In the genomic region with DNA sequence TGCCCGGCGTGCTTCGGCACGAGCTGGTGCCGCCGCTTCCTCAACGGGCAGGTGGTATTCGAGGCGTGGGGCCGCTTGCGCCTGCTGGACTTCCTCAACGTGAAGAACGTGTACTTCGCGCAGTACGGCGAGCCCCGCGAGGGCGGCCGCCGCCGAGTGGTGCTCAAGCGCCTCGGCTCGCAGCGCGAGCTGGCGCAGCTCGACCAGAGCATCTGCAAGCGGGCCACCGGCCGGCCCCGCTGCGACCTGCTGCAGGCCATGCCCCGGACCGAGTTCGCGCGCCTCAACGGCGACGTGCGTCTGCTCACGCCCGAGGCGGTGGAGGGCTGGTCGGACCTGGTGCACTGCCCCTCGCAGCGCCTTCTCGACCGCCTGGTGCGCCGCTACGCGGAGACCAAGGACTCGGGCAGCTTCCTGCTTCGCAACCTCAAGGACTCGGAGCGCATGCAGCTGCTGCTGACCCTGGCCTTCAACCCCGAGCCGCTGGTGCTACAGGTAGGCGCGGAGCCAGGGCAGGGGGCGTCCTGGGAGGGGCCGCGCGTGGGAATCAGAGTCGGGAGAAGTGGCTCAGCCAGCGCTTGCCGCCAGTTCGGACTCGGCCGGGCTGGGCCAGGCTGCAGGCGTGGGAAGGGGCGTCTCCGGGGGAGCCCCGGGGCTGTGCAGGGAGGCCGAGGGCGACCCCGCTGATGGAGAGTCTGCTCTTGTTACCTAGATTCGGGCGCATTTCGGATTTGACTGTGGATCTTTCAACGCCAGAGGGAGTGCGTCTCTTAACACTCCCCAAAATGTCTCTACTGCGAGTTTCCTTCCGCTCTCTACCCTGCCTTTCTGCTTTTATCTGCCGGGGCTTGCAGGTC, we compare ENCODE assay signal across 8 cellular contexts. TPM values are rescaled to one million over a fixed set of nuclear protein-coding genes. Genes with fewer than 3 reads are reported as not detected.
A peak's percentile ranks its signal among the peaks of the same experiment; 100 is the strongest.
DNase-seq lines count a peak whose midpoint lies in the region; ATAC-seq and TF ChIP-seq lines count a peak whose summit lies in the region.

No MANE protein-coding gene starts in this region.

- peaks cover 37% of the 10 kb centered on the region for H3F3A ChIP-seq in MM.1S (ENCODE audit: insufficient read depth, low read length)

- H3K4me2 ChIP-seq in MM.1S (ENCODE audit: low read depth, low read length) = peak overlapping the region; percentile 77

- 0% methylated on average over 16 of the region's 89 CpGs for WGBS in suprapubic skin

- ATAC-seq in activated naive CD4-positive, alpha-beta T cell treated with anti-CD3 and anti-CD28 coated beads, Interleukin-2, amount 50 U/mL, for 72 hours = peak; percentile 19 to 23

- in situ Hi-C loops in SK-MEL-5 (cut with HindIII; ENCODE audit: low pct_unique_long_range_greater_than_20kb, low sequenced_read_pairs) = no loop called here

- POLR2A ChIA-PET in HEK293 (lab: Yijun Ruan, JAX) = interaction anchor here (0.9 to 1.8 kb wide), 5 partner anchors 7 to 371 kb away, joined by 3 to 8 read pairs (median 3); no protein-coding TSS in a partner anchor

- H3K27ac Mint-ChIP-seq in activated naive CD4-positive, alpha-beta T cell treated with anti-CD3 and anti-CD28 coated beads, Interleukin-2, amount 50 U/mL, for 72 hours = peak overlapping the region; percentile 92 to 95

- peak overlapping the region; percentile 94 for H2AFZ ChIP-seq in MM.1S (ENCODE audit: low read length)

- TF ChIP-seq CTCF in GM06990 (IDR thresholded peaks at IDR 0.05; ENCODE audit: insufficient read depth, low read length, poor library complexity, severe bottlenecking) = peak; percentile 53
- TF ChIP-seq CTCF in HEK293 (tag by site-specific recombination; IDR thresholded peaks at IDR 0.05) = 0 out of 2 replicates have a peak, but pooled peaks have one; percentile 37
- TF ChIP-seq CTCF in MM.1S (IDR thresholded peaks at IDR 0.05; ENCODE audit: low read length) = peak; percentile 49
- peak in 1 of 2 donors; percentile 48 for TF ChIP-seq CTCF in suprapubic skin (IDR thresholded peaks at IDR 0.05)

- H3K27ac ChIP-seq in HEK293 (ENCODE audit: extremely low read depth, low read depth, low read length) = peak overlapping the region; percentile 95
- H3K27ac ChIP-seq in MM.1S (ENCODE audit: low read length) = peak overlapping the region; percentile 94
- peak overlapping the region; percentile 95 for H3K27ac ChIP-seq in suprapubic skin

- peaks cover 53% of the 10 kb centered on the region for H3K79me2 ChIP-seq in MM.1S (ENCODE audit: low read length)

- H3K9me2 ChIP-seq in MM.1S (replicated peaks; ENCODE audit: insufficient read depth, low read length) = no peaks in the 10 kb centered on the region

- H3K9me3 ChIP-seq in HEK293 (ENCODE audit: control insufficient read depth, insufficient read depth, low read depth, low read length) = no peaks in the 10 kb centered on the region
- no peaks in the 10 kb centered on the region for H3K9me3 ChIP-seq in MM.1S (replicated peaks; ENCODE audit: insufficient read depth, low read length)
- H3K9me3 ChIP-seq in suprapubic skin = no peaks in the 10 kb centered on the region

- H4K20me1 ChIP-seq in MM.1S (ENCODE audit: insufficient read depth, low read length) = peaks cover 9% of the 10 kb centered on the region

- CTCF ChIA-PET in HEK293 (lab: Yijun Ruan, JAX) = interaction anchor here (0.7 to 0.9 kb wide), 3 partner anchors 15 to 264 kb away, joined by 3 to 5 read pairs (median 3); no protein-coding TSS in a partner anchor

- peak; percentile 92 for DNase-seq in GM06990 (ENCODE audit: extremely low read depth, insufficient read length)
- DNase-seq in MM.1S = peak; percentile 85
- peak; percentile 79 for DNase-seq in SK-MEL-5 (ENCODE audit: low read depth, low spot score)
- peak; percentile 63 to 76 for DNase-seq in activated naive CD4-positive, alpha-beta T cell treated with anti-CD3 and anti-CD28 coated beads, Interleukin-2, amount 50 U/mL, for 72 hours (ENCODE audit: low spot score in 2 of 2)
- peak; percentile 85 for DNase-seq in globus pallidus (ENCODE audit: low spot score)
- peak; percentile 5 to 85 (median 72) for DNase-seq in nucleus accumbens (lab: John Stamatoyannopoulos, UW)
- peak; percentile 81 to 93 for DNase-seq in suprapubic skin (ENCODE audit: low spot score in 2 of 2)

- H3K4me1 ChIP-seq in HEK293 (ENCODE audit: control insufficient read depth, insufficient read depth, low read length) (peaks cover 4% of the 10 kb centered on the region), MM.1S (ENCODE audit: low read length) (peaks cover 13% of the 10 kb centered on the region), suprapubic skin (peaks cover 36% of the 10 kb centered on the region)

- H3K4me3 ChIP-seq in GM06990 (replicated peaks; ENCODE audit: low read depth, low read length) (peak overlapping the region; percentile 98), HEK293 (ENCODE audit: low read depth, low read length) (peak overlapping the region; percentile 97), MM.1S (ENCODE audit: low read length) (peak overlapping the region; percentile 97), suprapubic skin (peak overlapping the region; percentile 84)

- H3K36me3 Mint-ChIP-seq in activated naive CD4-positive, alpha-beta T cell treated with anti-CD3 and anti-CD28 coated beads, Interleukin-2, amount 50 U/mL, for 72 hours = peaks cover 0 to 8% of the 10 kb centered on the region in 2 donors

- H3K27me3 ChIP-seq in GM06990 (replicated peaks; ENCODE audit: control insufficient read depth, insufficient read depth, low read length) = no peaks in the 10 kb centered on the region
- no peaks in the 10 kb centered on the region for H3K27me3 ChIP-seq in MM.1S (replicated peaks; ENCODE audit: insufficient read depth, low read length)
- no peaks in the 10 kb centered on the region for H3K27me3 ChIP-seq in suprapubic skin

- H3K36me3 ChIP-seq in GM06990 (ENCODE audit: control insufficient read depth, insufficient read depth, low read length) (no peaks in the 10 kb centered on the region), HEK293 (ENCODE audit: control insufficient read depth in 2 of 2, insufficient read depth in 1 of 2, low read length in 2 of 2) (no peaks in the 10 kb centered on the region), MM.1S (replicated peaks; ENCODE audit: insufficient read depth, low read length) (no peaks in the 10 kb centered on the region), suprapubic skin (no peaks in the 10 kb centered on the region)

- no peaks in the 10 kb centered on the region for H3K9me3 Mint-ChIP-seq in activated naive CD4-positive, alpha-beta T cell treated with anti-CD3 and anti-CD28 coated beads, Interleukin-2, amount 50 U/mL, for 72 hours

- peak overlapping the region; percentile 78 for H3K9ac ChIP-seq in MM.1S (ENCODE audit: low read length)

- no peak for TF ChIP-seq EP300 in suprapubic skin (IDR thresholded peaks at IDR 0.05)

- no peak for TF ChIP-seq POLR2A in suprapubic skin (IDR thresholded peaks at IDR 0.05)

TF ChIP-seq in HEK293, 187 proteins besides CTCF, POLR2A, EP300 and RAD21 (continues in another document):
- TF ChIP-seq, protein P1, sequence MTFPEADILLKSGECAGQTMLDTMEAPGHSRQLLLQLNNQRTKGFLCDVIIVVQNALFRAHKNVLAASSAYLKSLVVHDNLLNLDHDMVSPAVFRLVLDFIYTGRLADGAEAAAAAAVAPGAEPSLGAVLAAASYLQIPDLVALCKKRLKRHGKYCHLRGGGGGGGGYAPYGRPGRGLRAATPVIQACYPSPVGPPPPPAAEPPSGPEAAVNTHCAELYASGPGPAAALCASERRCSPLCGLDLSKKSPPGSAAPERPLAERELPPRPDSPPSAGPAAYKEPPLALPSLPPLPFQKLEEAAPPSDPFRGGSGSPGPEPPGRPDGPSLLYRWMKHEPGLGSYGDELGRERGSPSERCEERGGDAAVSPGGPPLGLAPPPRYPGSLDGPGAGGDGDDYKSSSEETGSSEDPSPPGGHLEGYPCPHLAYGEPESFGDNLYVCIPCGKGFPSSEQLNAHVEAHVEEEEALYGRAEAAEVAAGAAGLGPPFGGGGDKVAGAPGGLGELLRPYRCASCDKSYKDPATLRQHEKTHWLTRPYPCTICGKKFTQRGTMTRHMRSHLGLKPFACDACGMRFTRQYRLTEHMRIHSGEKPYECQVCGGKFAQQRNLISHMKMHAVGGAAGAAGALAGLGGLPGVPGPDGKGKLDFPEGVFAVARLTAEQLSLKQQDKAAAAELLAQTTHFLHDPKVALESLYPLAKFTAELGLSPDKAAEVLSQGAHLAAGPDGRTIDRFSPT (tag by site-specific recombination; IDR thresholded peaks at IDR 0.05) = 0 out of 2 replicates have a peak, but pooled peaks have one; percentile 4
- TF ChIP-seq OSR2 (tag by site-specific recombination; IDR thresholded peaks at IDR 0.05) (no peak), ZNF843 (tag by site-specific recombination; IDR thresholded peaks at IDR 0.05) (no peak), ZNF654 (tag by site-specific recombination; IDR thresholded peaks at IDR 0.05; ENCODE audit: low read depth) (peak; percentile 28; the same call in 1 of the 2 replicates), ZNF391 (tag by site-specific recombination; IDR thresholded peaks at IDR 0.05; ENCODE audit: borderline replicate concordance, low read depth) (no peak)
- TF ChIP-seq, protein P2, sequence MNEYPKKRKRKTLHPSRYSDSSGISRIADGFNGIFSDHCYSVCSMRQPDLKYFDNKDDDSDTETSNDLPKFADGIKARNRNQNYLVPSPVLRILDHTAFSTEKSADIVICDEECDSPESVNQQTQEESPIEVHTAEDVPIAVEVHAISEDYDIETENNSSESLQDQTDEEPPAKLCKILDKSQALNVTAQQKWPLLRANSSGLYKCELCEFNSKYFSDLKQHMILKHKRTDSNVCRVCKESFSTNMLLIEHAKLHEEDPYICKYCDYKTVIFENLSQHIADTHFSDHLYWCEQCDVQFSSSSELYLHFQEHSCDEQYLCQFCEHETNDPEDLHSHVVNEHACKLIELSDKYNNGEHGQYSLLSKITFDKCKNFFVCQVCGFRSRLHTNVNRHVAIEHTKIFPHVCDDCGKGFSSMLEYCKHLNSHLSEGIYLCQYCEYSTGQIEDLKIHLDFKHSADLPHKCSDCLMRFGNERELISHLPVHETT (tag by site-specific recombination; IDR thresholded peaks at IDR 0.05) = no peak

RNA-seq across cellular contexts. Expression of a gene that starts 1.1 kb away (rescaled TPM):
- total RNA-seq in SK-MEL-5 (2014; rRNA removed; shearing (Covaris generic)) = 11.5 and 15.2 TPM in 2 replicates
- 11.1 and 12.9 TPM in 2 replicates for polyA plus RNA-seq in SK-MEL-5 (2015; cell fraction: cytosol; rRNA removed)
- polyA plus RNA-seq in SK-MEL-5 (2015; cell fraction: nucleus; rRNA removed) = 4.1 and 17.9 TPM in 2 replicates
- 10 to 100 TPM in 1 of 2 donors, 1 to 10 TPM in 1; 7.8 to 19.8 TPM for total RNA-seq in activated naive CD4-positive, alpha-beta T cell treated with anti-CD3 and anti-CD28 coated beads, Interleukin-2, amount 50 U/mL, for 72 hours
- 10 to 100 TPM; 26.6 to 63.5 (median 51.2) TPM for total RNA-seq in suprapubic skin

Comparison
In these comparisons a context has a peak if more than half of its experiments do, and no peak if none do; other contexts are left out.
1. Peak in every context shown above with its lines: DNase-seq, ATAC-seq, H3K4me3 ChIP-seq and H3K27ac ChIP-seq.